Comparison of ENCODE assay signal across 18 cellular contexts in the genomic region with DNA sequence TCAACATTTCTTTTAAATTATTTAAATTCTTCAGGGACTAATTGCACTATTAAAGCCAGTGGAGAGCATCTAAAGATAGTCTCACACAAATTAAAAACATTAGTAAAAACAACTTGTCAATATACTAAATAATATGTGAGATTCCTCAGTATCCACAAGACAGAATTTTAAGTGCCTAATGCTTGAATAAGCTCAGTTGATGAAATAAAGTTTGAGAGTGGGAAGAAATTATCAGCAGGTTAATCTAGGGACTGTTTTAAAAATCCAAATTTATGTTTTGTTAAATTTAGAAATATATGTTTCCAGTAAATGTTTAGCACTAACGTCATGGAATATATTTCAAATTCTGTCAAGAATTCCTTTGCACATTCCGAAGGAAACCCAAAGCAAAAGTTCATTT.
A peak's percentile ranks its signal among the peaks of the same experiment; 100 is the strongest.
DNase-seq lines count a peak whose midpoint lies in the region; ATAC-seq and TF ChIP-seq lines count a peak whose summit lies in the region.
"Had no signal": no experiment of that assay in that cellular context is flagged by ENCODE, and none has a peak within 500 bp of the region (broad histone marks: within the 10 kb centered on the region; RNA-seq: fewer than 3 reads in every experiment).

No MANE protein-coding gene starts in this region.

- no peak overlapping the region for H3K9ac ChIP-seq in SK-N-MC (ENCODE audit: insufficient read length)
- H3K9ac ChIP-seq: BLaER1, GM23248 had no signal

- no peaks in the 10 kb centered on the region for H3K27me3 Mint-ChIP-seq in chondrocyte (ENCODE audit: low read depth)
- H3K27me3 Mint-ChIP-seq: B cell; CD4-positive, CD25-positive, alpha-beta regulatory T cell had no signal

- H3K9me3 ChIP-seq in SK-N-MC (ENCODE audit: low read depth, low read length), result no peaks in the 10 kb centered on the region
- H3K9me3 ChIP-seq: BLaER1, Caco-2 had no signal

- H3K36me3 ChIP-seq in SK-N-MC (ENCODE audit: insufficient read depth, low read length), result no peaks in the 10 kb centered on the region
- H3K36me3 ChIP-seq: BLaER1 had no signal

- peak overlapping the region; percentile 84 for H3K27ac ChIP-seq in SK-N-MC
- H3K27ac ChIP-seq: 22Rv1, BLaER1, C4-2B, GM23248 had no signal

- no peak for TF ChIP-seq CTCF in chondrocyte (IDR thresholded peaks at IDR 0.05)

- no peaks in the 10 kb centered on the region for H3K9me3 Mint-ChIP-seq in chondrocyte (ENCODE audit: low read depth)
- H3K9me3 Mint-ChIP-seq: CD4-positive, CD25-positive, alpha-beta regulatory T cell; CD8-positive, alpha-beta T cell; H9 had no signal

- DNase-seq in DMS114 treated with DMSO at 0.1 percent for 48 hours (lab: John Stamatoyannopoulos, UW; ENCODE audit: unreplicated experiment) (peak; percentile 14), SK-N-MC (ENCODE audit: low read depth, low spot score) (no peak), chondrocyte (ENCODE audit: low spot score) (no peak)
- no peak for DNase-seq in effector CD8-positive, alpha-beta T cell (lab: John Stamatoyannopoulos, UW)
- DNase-seq: Caco-2; CD4-positive, CD25-positive, alpha-beta regulatory T cell; CD8-positive, alpha-beta T cell; DMS79; GF-D8; GM23248; H9 had no signal

- no peak overlapping the region for H3K4me3 Mint-ChIP-seq in chondrocyte (ENCODE audit: unreplicated experiment)
- H3K4me3 Mint-ChIP-seq: B cell; CD4-positive, CD25-positive, alpha-beta regulatory T cell; CD8-positive, alpha-beta T cell; H9 had no signal

- H3K36me3 Mint-ChIP-seq in chondrocyte (ENCODE audit: low read depth), result peaks cover 3% of the 10 kb centered on the region
- H3K36me3 Mint-ChIP-seq: CD4-positive, CD25-positive, alpha-beta regulatory T cell; CD8-positive, alpha-beta T cell had no signal

- H3K4me3 ChIP-seq in SK-N-MC, result no peak overlapping the region; the same call in 1 of the 2 replicates
- H3K4me3 ChIP-seq: BLaER1, GM23248 had no signal

- H3K27ac Mint-ChIP-seq in chondrocyte (ENCODE audit: unreplicated experiment), result peak overlapping the region; percentile 56
- H3K27ac Mint-ChIP-seq: B cell; CD4-positive, CD25-positive, alpha-beta regulatory T cell; CD8-positive, alpha-beta T cell; H9 had no signal

- ATAC-seq in esophagus mucosa (no peak), HG03280 (IDR thresholded peaks at IDR 0.05; ENCODE audit: unreplicated experiment) (no peak)
- ATAC-seq: CD8-positive, alpha-beta T cell; HCT116 had no signal

- H3K4me1 Mint-ChIP-seq in chondrocyte (ENCODE audit: low read depth), result peaks cover 26% of the 10 kb centered on the region
- H3K4me1 Mint-ChIP-seq: B cell; CD4-positive, CD25-positive, alpha-beta regulatory T cell; H9 had no signal
